Comparison of ENCODE assay signal across 20 cellular contexts in the genomic region with DNA sequence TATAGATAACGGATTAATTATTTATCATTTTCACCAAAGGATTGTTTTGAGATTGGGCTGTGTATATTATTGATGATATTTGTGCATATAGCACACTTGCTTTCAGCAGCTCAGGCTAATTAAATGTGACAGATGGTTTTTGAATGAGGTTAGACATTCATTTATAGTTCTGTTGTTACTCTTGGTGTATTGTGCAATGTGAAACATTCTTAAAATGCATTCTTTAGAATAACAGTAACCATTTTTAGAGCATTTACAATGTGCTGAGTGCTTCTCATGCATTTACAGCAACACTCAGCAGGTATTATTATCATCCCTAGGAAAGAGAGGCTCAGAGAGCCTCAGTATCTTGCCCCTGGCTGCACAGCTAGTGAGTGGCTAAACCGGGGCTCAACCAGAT. TPM values are rescaled to one million over a fixed set of nuclear protein-coding genes. Genes with fewer than 3 reads are reported as not detected.
DNase-seq lines count a peak whose midpoint lies in the region; ATAC-seq and TF ChIP-seq lines count a peak whose summit lies in the region.
"Had no signal": no experiment of that assay in that cellular context is flagged by ENCODE, and none has a peak within 500 bp of the region (broad histone marks: within the 10 kb centered on the region; RNA-seq: fewer than 3 reads in every experiment).

No MANE protein-coding gene starts in this region.

- no peaks in the 10 kb centered on the region for H3K9me2 ChIP-seq in PC-3 (replicated peaks; ENCODE audit: low read length)

- H3K4me1 Mint-ChIP-seq in activated naive CD4-positive, alpha-beta T cell treated with anti-CD3 and anti-CD28 coated beads for 36 hours (ENCODE audit: low read depth) = peaks cover 44% of the 10 kb centered on the region
- H3K4me1 Mint-ChIP-seq in activated naive CD4-positive, alpha-beta T cell treated with anti-CD3 and anti-CD28 coated beads, Interleukin-2, amount 10 ng/mL, durations not matched to agents 7 days and 5 days = peaks cover 58% of the 10 kb centered on the region
- H3K4me1 Mint-ChIP-seq in T-helper 17 cell = peaks cover 40% of the 10 kb centered on the region

- H3K9me3 Mint-ChIP-seq in activated naive CD4-positive, alpha-beta T cell treated with anti-CD3 and anti-CD28 coated beads for 36 hours = no peaks in the 10 kb centered on the region
- H3K9me3 Mint-ChIP-seq in activated naive CD4-positive, alpha-beta T cell treated with anti-CD3 and anti-CD28 coated beads, Interleukin-2, amount 10 ng/mL, durations not matched to agents 7 days and 5 days = no peaks in the 10 kb centered on the region
- H3K9me3 Mint-ChIP-seq: H9, immature natural killer cell, nephron progenitor cell had no signal

- no peak for DNase-seq in activated naive CD4-positive, alpha-beta T cell treated with anti-CD3 and anti-CD28 coated beads for 36 hours
- no peak for DNase-seq in activated naive CD4-positive, alpha-beta T cell treated with anti-CD3 and anti-CD28 coated beads, Interleukin-2, amount 10 ng/mL, durations not matched to agents 7 days and 5 days
- DNase-seq in T-helper 17 cell = no peak
- DNase-seq in fibroblast of peridontal ligament (ENCODE audit: extremely low read depth) = peak; percentile 73
- no peak for DNase-seq in stomach
- DNase-seq in stimulated activated CD4-positive, alpha-beta T cell treated with anti-CD3 and anti-CD28 coated beads, Interleukin-2, amount 100 ng/mL, for 24 hours = no peak
- DNase-seq in KBM-7 = no peak
- DNase-seq in PC-3 = no peak
- DNase-seq: ACHN; GDM1; glutamatergic neuron; H9; immature natural killer cell; NCI-H146; NCI-H345; nephron progenitor cell; Right ventricle myocardium superior; stimulated activated CD4-positive, alpha-beta T cell treated with anti-CD3 and anti-CD28 coated beads, Interleukin-15, amount 100 ng/mL, for 24 hours; uterus had no signal

- TF ChIP-seq CTCF in stomach (IDR thresholded peaks at IDR 0.05) (no peak), PC-3 (conservative IDR thresholded peaks at IDR 0.05; ENCODE audit: low read depth, low read length) (no peak)

- BruUV-seq in PC-3 (replicated peaks; lab: Mats Ljungman, UMichigan) = no TSS peak

- H3K4me3 ChIP-seq in stomach (no peak overlapping the region), PC-3 (ENCODE audit: low read length) (no peak overlapping the region)
- H3K4me3 ChIP-seq: ascending aorta, uterus had no signal

- in situ Hi-C loops in KBM-7 (cut with MboI; ENCODE audit: low pct_unique_long_range_greater_than_20kb, low sequenced_read_pairs) = no loop called here

- H3K4me2 ChIP-seq in PC-3 (ENCODE audit: low read length) = no peak overlapping the region

- H3K27me3 Mint-ChIP-seq in activated naive CD4-positive, alpha-beta T cell treated with anti-CD3 and anti-CD28 coated beads for 36 hours (ENCODE audit: low read depth) = no peaks in the 10 kb centered on the region
- H3K27me3 Mint-ChIP-seq in activated naive CD4-positive, alpha-beta T cell treated with anti-CD3 and anti-CD28 coated beads, Interleukin-2, amount 10 ng/mL, durations not matched to agents 7 days and 5 days = no peaks in the 10 kb centered on the region
- H3K27me3 Mint-ChIP-seq in T-helper 17 cell = no peaks in the 10 kb centered on the region

- H3K4me1 ChIP-seq in stomach = peaks cover 22 to 44% (median 29%) of the 10 kb centered on the region in 4 donors
- 0 out of 2 replicates have a peak, but pooled peaks cover 3% of the 10 kb centered on the region for H3K4me1 ChIP-seq in PC-3 (ENCODE audit: insufficient read depth, low read length)
- H3K4me1 ChIP-seq: ascending aorta, uterus had no signal

- H3K9me3 ChIP-seq in T-helper 17 cell (ENCODE audit: control insufficient read depth, low read length, poor library complexity, severe bottlenecking) (no peaks in the 10 kb centered on the region), stomach (no peaks in the 10 kb centered on the region), PC-3 (ENCODE audit: low read length) (no peaks in the 10 kb centered on the region)
- H3K9me3 ChIP-seq: ascending aorta, uterus had no signal

- peaks cover 51% of the 10 kb centered on the region for H3K36me3 Mint-ChIP-seq in activated naive CD4-positive, alpha-beta T cell treated with anti-CD3 and anti-CD28 coated beads for 36 hours (ENCODE audit: low read depth)
- H3K36me3 Mint-ChIP-seq in activated naive CD4-positive, alpha-beta T cell treated with anti-CD3 and anti-CD28 coated beads, Interleukin-2, amount 10 ng/mL, durations not matched to agents 7 days and 5 days = peaks cover 63% of the 10 kb centered on the region
- H3K36me3 Mint-ChIP-seq in T-helper 17 cell (ENCODE audit: low read depth) = peaks cover 5% of the 10 kb centered on the region

- H3K27me3 ChIP-seq in stomach = no peaks in the 10 kb centered on the region
- no peaks in the 10 kb centered on the region for H3K27me3 ChIP-seq in PC-3 (ENCODE audit: low read length)
- H3K27me3 ChIP-seq: ascending aorta, uterus had no signal

- peaks cover 49 to 87% (median 81%) of the 10 kb centered on the region in 4 donors for H3K36me3 ChIP-seq in stomach
- peaks cover 18% of the 10 kb centered on the region for H3K36me3 ChIP-seq in PC-3 (ENCODE audit: low read depth, low read length)
- H3K36me3 ChIP-seq: uterus had no signal

- no peaks in the 10 kb centered on the region for H3F3A ChIP-seq in PC-3 (ENCODE audit: low read length, unreplicated experiment)

- H3K79me2 ChIP-seq in PC-3 (ENCODE audit: low read length) = no peaks in the 10 kb centered on the region

- H3K4me3 Mint-ChIP-seq in activated naive CD4-positive, alpha-beta T cell treated with anti-CD3 and anti-CD28 coated beads for 36 hours = no peak overlapping the region
- H3K4me3 Mint-ChIP-seq in activated naive CD4-positive, alpha-beta T cell treated with anti-CD3 and anti-CD28 coated beads, Interleukin-2, amount 10 ng/mL, durations not matched to agents 7 days and 5 days = no peak overlapping the region
- no peak overlapping the region for H3K4me3 Mint-ChIP-seq in T-helper 17 cell
- H3K4me3 Mint-ChIP-seq: H9, immature natural killer cell, nephron progenitor cell had no signal

- TF ChIP-seq EP300 in stomach (IDR thresholded peaks at IDR 0.05) = no peak

- ATAC-seq in T-helper 17 cell (no peak), PC-3 (no peak)

- WGBS in stomach, 5 donors = 89 to 97% (median 93%) methylated on average over 2 of the region's 2 CpGs

- intact Hi-C loops in activated naive CD4-positive, alpha-beta T cell treated with anti-CD3 and anti-CD28 coated beads for 36 hours (cut with micrococcal nuclease) = no loop called here
- intact Hi-C loops in stomach (cut with DNase I; ENCODE audit: low total_unique reads) = no loop called here
- intact Hi-C loops in PC-3 (cut with micrococcal nuclease) = no loop called here

- POLR2A ChIA-PET in PC-3 (lab: Charles Lee; ENCODE audit: unreplicated experiment) = no interaction called here

- no peaks in the 10 kb centered on the region for H4K20me1 ChIP-seq in PC-3 (ENCODE audit: low read length)

- H3K27ac Mint-ChIP-seq in activated naive CD4-positive, alpha-beta T cell treated with anti-CD3 and anti-CD28 coated beads for 36 hours = peak overlapping the region; percentile 88
- no peak overlapping the region for H3K27ac Mint-ChIP-seq in activated naive CD4-positive, alpha-beta T cell treated with anti-CD3 and anti-CD28 coated beads, Interleukin-2, amount 10 ng/mL, durations not matched to agents 7 days and 5 days
- peak overlapping the region; percentile 85 for H3K27ac Mint-ChIP-seq in T-helper 17 cell

- CTCF ChIA-PET in activated naive CD4-positive, alpha-beta T cell treated with anti-CD3 and anti-CD28 coated beads for 36 hours (lab: Charles Lee) = no interaction called here
- CTCF ChIA-PET in activated naive CD4-positive, alpha-beta T cell treated with anti-CD3 and anti-CD28 coated beads, Interleukin-2, amount 10 ng/mL, durations not matched to agents 7 days and 5 days (lab: Charles Lee) = interaction anchor here (1.2 kb wide), 1 partner anchor 9 kb away, joined by 5 read pairs; no protein-coding TSS in a partner anchor
- CTCF ChIA-PET in PC-3 (lab: Charles Lee) = no interaction called here

- no peak overlapping the region for H2AFZ ChIP-seq in PC-3 (ENCODE audit: low read length)

- H3K9ac ChIP-seq in PC-3 (ENCODE audit: low read length) = no peak overlapping the region

- TF ChIP-seq POLR2A in stomach (IDR thresholded peaks at IDR 0.05) = no peak

- peak overlapping the region in 3 of 5 donors; percentile 61 to 79 (median 62) for H3K27ac ChIP-seq in stomach
- no peak overlapping the region for H3K27ac ChIP-seq in PC-3 (ENCODE audit: low read length)
- H3K27ac ChIP-seq: ascending aorta had no signal

RNA-seq across cellular contexts. Expression of gene NANS, which starts 23.8 kb away (rescaled TPM):
- 10 to 100 TPM; 46.1 to 51.0 TPM for total RNA-seq in activated naive CD4-positive, alpha-beta T cell treated with anti-CD3 and anti-CD28 coated beads for 36 hours
- total RNA-seq in T-helper 17 cell (10 to 100 TPM; 38.1 to 44.9 TPM), stomach (100 to 1,000 TPM in 1 of 5 donors, 10 to 100 TPM in 4; 12.1 to 261 (median 82.1) TPM), PC-3 (2014; rRNA removed) (93.0 and 94.8 TPM in 2 replicates)
- polyA plus RNA-seq in stomach = 100 to 1,000 TPM in 2 of 3 donors, 10 to 100 TPM in 1; 95.3 to 143 (median 104) TPM

RNA-seq across cellular contexts. Expression of gene TRIM14, which starts 38.7 kb away (rescaled TPM):
- total RNA-seq in activated naive CD4-positive, alpha-beta T cell treated with anti-CD3 and anti-CD28 coated beads for 36 hours = 10 to 100 TPM; 49.6 to 55.0 TPM
- 10 to 100 TPM; 63.8 to 64.6 TPM for total RNA-seq in T-helper 17 cell
- total RNA-seq in stomach = 100 to 1,000 TPM in 1 of 5 donors, 10 to 100 TPM in 3, 1 to 10 TPM in 1; 7.7 to 249 (median 17.4) TPM
- 1 to 10 TPM; 4.7 to 6.1 (median 6.0) TPM for polyA plus RNA-seq in stomach
- 11.2 and 17.3 TPM in 2 replicates for total RNA-seq in PC-3 (2014; rRNA removed)
